ENCODE assay signal across 15 cellular contexts in the genomic region with DNA sequence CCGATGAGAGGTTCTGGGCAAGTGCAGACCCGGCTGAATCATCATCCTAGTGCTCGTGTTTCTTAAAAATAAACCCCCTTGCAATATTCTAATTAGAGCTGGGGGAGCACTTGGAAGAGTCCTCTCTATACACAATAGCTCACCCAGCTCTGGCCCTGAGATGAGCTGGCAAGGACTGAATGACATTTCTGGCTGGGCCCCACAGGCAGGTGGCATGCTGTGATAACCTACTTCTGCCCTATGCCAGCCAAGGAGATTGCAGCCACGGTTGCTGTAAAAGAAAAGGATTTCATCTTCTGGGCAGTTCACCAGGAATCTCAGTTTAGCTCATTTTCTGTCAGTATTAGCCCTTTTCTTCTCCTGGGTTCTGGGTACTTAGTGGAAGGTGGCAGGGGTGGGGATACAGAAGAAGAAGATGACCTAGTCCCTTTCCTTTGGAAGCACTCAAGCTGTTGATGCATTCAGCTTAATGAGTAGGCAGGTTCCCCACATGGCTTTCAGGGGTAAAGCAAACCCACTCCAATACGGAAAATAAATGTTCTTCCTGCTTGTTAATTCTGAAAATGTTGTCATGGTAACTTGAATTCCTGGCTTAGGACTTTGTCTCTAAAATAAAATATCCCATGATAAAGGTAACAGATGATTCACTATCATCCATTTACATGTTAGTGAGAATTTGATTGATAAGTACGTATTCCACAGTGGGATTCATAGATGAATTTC. TPM values are rescaled to one million over a fixed set of nuclear protein-coding genes. Genes with fewer than 3 reads are reported as not detected.
DNase-seq lines count a peak whose midpoint lies in the region; ATAC-seq and TF ChIP-seq lines count a peak whose summit lies in the region.
"Had no signal": no experiment of that assay in that cellular context is flagged by ENCODE, and none has a peak within 500 bp of the region (broad histone marks: within the 10 kb centered on the region; RNA-seq: fewer than 3 reads in every experiment).

No MANE protein-coding gene starts in this region.

- H3K9me3 ChIP-seq in esophagus muscularis mucosa (no peaks in the 10 kb centered on the region), stomach (no peaks in the 10 kb centered on the region)
- H3K9me3 ChIP-seq: esophagus squamous epithelium, upper lobe of left lung had no signal

- no peak for TF ChIP-seq CTCF in esophagus muscularis mucosa (IDR thresholded peaks at IDR 0.05)
- TF ChIP-seq CTCF in stomach (IDR thresholded peaks at IDR 0.05), result no peak

- TF ChIP-seq POLR2A in esophagus muscularis mucosa (IDR thresholded peaks at IDR 0.05; ENCODE audit: low read depth) (no peak), stomach (IDR thresholded peaks at IDR 0.05) (no peak)

- H3K4me3 ChIP-seq in esophagus muscularis mucosa, result no peak overlapping the region
- no peak overlapping the region for H3K4me3 ChIP-seq in stomach
- H3K4me3 ChIP-seq: cardiac muscle cell, esophagus squamous epithelium, upper lobe of left lung had no signal

- H3K27ac ChIP-seq in esophagus muscularis mucosa (replicated peaks in 1 of 4) (peak overlapping the region in 1 of 4 donors; percentile 65), stomach (no peak overlapping the region)
- H3K27ac ChIP-seq: cardiac muscle cell had no signal

- no peaks in the 10 kb centered on the region for H3K36me3 ChIP-seq in esophagus muscularis mucosa
- H3K36me3 ChIP-seq in stomach, result no peaks in the 10 kb centered on the region
- H3K36me3 ChIP-seq: cardiac muscle cell, esophagus squamous epithelium, upper lobe of left lung had no signal

- DNase-seq in NCI-H2227 treated with DMSO at 0.1 percent for 48 hours (lab: John Stamatoyannopoulos, UW), result peak; percentile 4
- DNase-seq in NCI-H2227 (lab: John Stamatoyannopoulos, UW; ENCODE audit: unreplicated experiment), result no peak
- DNase-seq in NCI-H2196 (lab: John Stamatoyannopoulos, UW; ENCODE audit: unreplicated experiment), result peak; percentile 52
- DNase-seq in esophagus muscularis mucosa (ENCODE audit: extremely low spot score), result peak; percentile 50
- peak; percentile 52 for DNase-seq in stomach
- no peak for DNase-seq in NCI-H1930 (lab: John Stamatoyannopoulos, UW)
- no peak for DNase-seq in NCI-H146 (lab: John Stamatoyannopoulos, UW)
- DNase-seq: activated naive CD8-positive, alpha-beta T cell treated with anti-CD3 and anti-CD28 coated beads, Interleukin-2, amount 10 ng/mL, durations not matched to agents 7 days and 5 days; esophagus squamous epithelium; NCI-H2107; stimulated activated CD4-positive, alpha-beta T cell treated with anti-CD3 and anti-CD28 coated beads, Interleukin-15, amount 100 ng/mL, for 24 hours; stimulated activated naive CD4-positive, alpha-beta T cell treated with Interleukin-2 at 50 U/mL for 16 hours; upper lobe of left lung had no signal

- WGBS in esophagus muscularis mucosa, result 48% methylated on average over 6 of the region's 6 CpGs
- WGBS in stomach, 5 donors, result 51 to 66% (median 55%) methylated on average over 6 of the region's 6 CpGs

- H3K27me3 ChIP-seq in esophagus muscularis mucosa (no peaks in the 10 kb centered on the region), stomach (no peaks in the 10 kb centered on the region)
- H3K27me3 ChIP-seq: cardiac muscle cell, esophagus squamous epithelium, upper lobe of left lung had no signal

- intact Hi-C loops in esophagus muscularis mucosa (cut with DNase I), result no loop called here
- intact Hi-C loops in stomach (cut with DNase I; ENCODE audit: low total_unique reads), result no loop called here

- peaks cover 30 to 45% (median 37%) of the 10 kb centered on the region in 4 donors for H3K4me1 ChIP-seq in esophagus muscularis mucosa
- H3K4me1 ChIP-seq in stomach, result peaks cover 14 to 25% (median 22%) of the 10 kb centered on the region in 4 donors

- no peak for TF ChIP-seq EP300 in esophagus muscularis mucosa (IDR thresholded peaks at IDR 0.05)
- no peak for TF ChIP-seq EP300 in stomach (IDR thresholded peaks at IDR 0.05)

- ATAC-seq in HG02884 (IDR thresholded peaks at IDR 0.05; ENCODE audit: unreplicated experiment), result no peak

RNA-seq across cellular contexts. Expression of gene VASH2, which starts 32.2 kb away (rescaled TPM):
- total RNA-seq in esophagus muscularis mucosa, result 1 to 10 TPM; 1.9 to 8.3 (median 2.6) TPM
- total RNA-seq in stomach, result 10 to 100 TPM in 1 of 5 donors, not detected in 4; 10.3 TPM
- polyA plus RNA-seq in stomach, result under 1 TPM; 0.13 to 0.93 (median 0.92) TPM

RNA-seq across cellular contexts. Expression of gene ANGEL2, which starts 33.1 kb away (rescaled TPM):
- 10 to 100 TPM; 24.4 to 46.1 (median 34.8) TPM for total RNA-seq in esophagus muscularis mucosa
- 100 to 1,000 TPM in 1 of 5 donors, 10 to 100 TPM in 3, 1 to 10 TPM in 1; 3.2 to 107 (median 51.9) TPM for total RNA-seq in stomach
- polyA plus RNA-seq in stomach, result 1 to 10 TPM; 6.6 to 9.8 (median 9.3) TPM

Comparison
In these comparisons a context has a peak if more than half of its experiments do, and no peak if none do; other contexts are left out.
1. DNase-seq: peak in NCI-H2227 treated with DMSO at 0.1 percent for 48 hours (single experiment), NCI-H2196 (single experiment), esophagus muscularis mucosa (single experiment) and stomach (single experiment); none in NCI-H2227 (single experiment), NCI-H1930 (0 of 2) and NCI-H146 (single experiment).